In the genomic region with DNA sequence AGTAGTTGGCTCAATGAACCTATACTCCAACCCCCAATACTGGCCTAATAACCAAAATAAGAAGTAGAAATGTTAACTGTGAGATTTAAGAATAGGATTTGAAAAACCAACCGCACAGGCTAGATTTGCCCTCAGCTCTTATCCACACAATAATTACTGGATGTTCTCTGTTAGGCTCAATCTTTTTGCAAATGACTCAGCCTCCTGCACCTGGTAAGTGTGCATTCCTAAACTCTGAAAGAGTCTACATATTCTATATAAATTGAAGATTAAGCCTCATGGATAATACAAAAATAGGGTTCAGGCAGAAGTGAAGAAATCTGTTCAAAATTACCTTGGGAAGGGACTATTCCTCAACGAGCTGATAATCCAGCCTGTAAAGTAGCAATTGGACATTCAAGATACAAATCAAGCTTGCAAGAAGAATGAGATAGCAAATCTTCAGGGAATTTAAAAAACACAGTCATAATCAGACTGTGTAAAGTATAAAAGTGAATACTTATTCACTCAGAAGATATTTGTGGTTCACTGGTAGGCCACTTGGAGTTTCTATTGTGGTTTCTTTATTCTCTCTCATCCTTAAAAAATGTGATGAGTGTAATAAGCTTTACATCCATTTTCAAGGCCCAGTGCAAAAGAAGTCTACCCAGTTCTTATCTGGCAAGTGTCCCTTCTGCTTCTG, we compare ENCODE assay signal across 14 cellular contexts.
DNase-seq lines count a peak whose midpoint lies in the region; ATAC-seq and TF ChIP-seq lines count a peak whose summit lies in the region.
"Had no signal": no experiment of that assay in that cellular context is flagged by ENCODE, and none has a peak within 500 bp of the region (broad histone marks: within the 10 kb centered on the region; RNA-seq: fewer than 3 reads in every experiment).

No MANE protein-coding gene starts in this region.

- H3K9ac ChIP-seq in PC-3 (ENCODE audit: low read length), result peak overlapping the region; percentile 60

- no peak for TF ChIP-seq CTCF in PC-3 (conservative IDR thresholded peaks at IDR 0.05; ENCODE audit: low read depth, low read length)

- CTCF ChIA-PET in PC-3 (lab: Charles Lee) (interaction anchor here (0.5 to 0.6 kb wide), 2 partner anchors 62 to 245 kb away, joined by 3 to 4 read pairs; no protein-coding TSS in a partner anchor), HEK293T (lab: Yijun Ruan, JAX) (no interaction called here)

- H3K4me2 ChIP-seq in PC-3 (ENCODE audit: low read length), result peak overlapping the region; percentile 66

- H2AFZ ChIP-seq in PC-3 (ENCODE audit: low read length), result 0 out of 2 replicates have a peak overlapping the region, but pooled peaks have one; percentile 27

- H3K27me3 ChIP-seq in PC-3 (ENCODE audit: low read length), result no peaks in the 10 kb centered on the region

- H3K9me3 ChIP-seq in PC-3 (ENCODE audit: low read length), result no peaks in the 10 kb centered on the region

- peak overlapping the region; percentile 92 for H3K27ac ChIP-seq in PC-3 (ENCODE audit: low read length)

- ATAC-seq in PC-3 (peak; percentile 95), HG03571 (IDR thresholded peaks at IDR 0.05; ENCODE audit: unreplicated experiment) (no peak)
- ATAC-seq: GM12878, sciatic nerve had no signal

- no peaks in the 10 kb centered on the region for H3K9me2 ChIP-seq in PC-3 (replicated peaks; ENCODE audit: low read length)

- H3K36me3 ChIP-seq in PC-3 (ENCODE audit: low read depth, low read length), result no peaks in the 10 kb centered on the region

- H3K4me1 ChIP-seq in PC-3 (ENCODE audit: insufficient read depth, low read length), result peaks cover 35% of the 10 kb centered on the region

- BruUV-seq in PC-3 (replicated peaks; lab: Mats Ljungman, UMichigan), result no TSS peak

- H3K4me3 ChIP-seq in PC-3 (ENCODE audit: low read length), result peak overlapping the region; percentile 26
- H3K4me3 ChIP-seq: GM12878 had no signal

- H3F3A ChIP-seq in PC-3 (ENCODE audit: low read length, unreplicated experiment), result peaks cover 4% of the 10 kb centered on the region

- POLR2A ChIA-PET in PC-3 (lab: Charles Lee; ENCODE audit: unreplicated experiment), result no interaction called here
- POLR2A ChIA-PET in HEK293T (lab: Yijun Ruan, JAX), result no interaction called here

- H3K79me2 ChIP-seq in PC-3 (ENCODE audit: low read length), result no peaks in the 10 kb centered on the region

- intact Hi-C loops in PC-3 (cut with micrococcal nuclease), result loop anchor here (5.0 kb wide), 1 partner anchor 253 kb away; no protein-coding TSS in a partner anchor

- DNase-seq in EH (ENCODE audit: low read depth) (peak; percentile 92), PC-3 (peak; percentile 96), epidermal melanocyte (ENCODE audit: insufficient read length, low spot score) (peak; percentile 21), renal cortical epithelial cell (ENCODE audit: low read depth) (peak; percentile 92), HEK293T (ENCODE audit: extremely low spot score) (no peak), T-helper 9 cell (no peak), NOMO-1 treated with dmso at 0.1 percent for 144 hours (lab: John Stamatoyannopoulos, UW; ENCODE audit: unreplicated experiment) (no peak)
- DNase-seq: activated CD4-positive, alpha-beta T cell treated with anti-CD3 and anti-CD28 coated beads, Interleukin-2, amount 50 U/mL, for 48 hours; activated naive CD4-positive, alpha-beta T cell treated with anti-CD3 and anti-CD28 coated beads, Interleukin-2, amount 10 ng/mL, durations not matched to agents 7 days and 5 days; NCI-H1092; NCI-H748 treated with DMSO at 0.1 percent for 48 hours had no signal

- no peaks in the 10 kb centered on the region for H4K20me1 ChIP-seq in PC-3 (ENCODE audit: low read length)

TF ChIP-seq in HEK293T, 16 proteins besides CTCF, POLR2A, EP300 and RAD21:
- no peak for TF ChIP-seq CTBP1 (IDR thresholded peaks at IDR 0.05; ENCODE audit: borderline replicate concordance)
- no peak for TF ChIP-seq TARDBP (IDR thresholded peaks at IDR 0.05)
- TF ChIP-seq ARNT (IDR thresholded peaks at IDR 0.05), result no peak
- TF ChIP-seq LEF1 (IDR thresholded peaks at IDR 0.05; ENCODE audit: borderline replicate concordance), result no peak
- TF ChIP-seq NFRKB (IDR thresholded peaks at IDR 0.05), result no peak
- TF ChIP-seq FOXA1 (IDR thresholded peaks at IDR 0.05), result no peak
- TF ChIP-seq ELF4 (IDR thresholded peaks at IDR 0.05), result no peak
- TF ChIP-seq BHLHE40 (IDR thresholded peaks at IDR 0.05; ENCODE audit: borderline replicate concordance), result no peak
- no peak for TF ChIP-seq SUZ12 (IDR thresholded peaks at IDR 0.05)
- no peak for TF ChIP-seq L3MBTL2 (conservative IDR thresholded peaks at IDR 0.05)
- TF ChIP-seq HDGF (IDR thresholded peaks at IDR 0.05; ENCODE audit: borderline replicate concordance), result no peak
- TF ChIP-seq, protein P1, sequence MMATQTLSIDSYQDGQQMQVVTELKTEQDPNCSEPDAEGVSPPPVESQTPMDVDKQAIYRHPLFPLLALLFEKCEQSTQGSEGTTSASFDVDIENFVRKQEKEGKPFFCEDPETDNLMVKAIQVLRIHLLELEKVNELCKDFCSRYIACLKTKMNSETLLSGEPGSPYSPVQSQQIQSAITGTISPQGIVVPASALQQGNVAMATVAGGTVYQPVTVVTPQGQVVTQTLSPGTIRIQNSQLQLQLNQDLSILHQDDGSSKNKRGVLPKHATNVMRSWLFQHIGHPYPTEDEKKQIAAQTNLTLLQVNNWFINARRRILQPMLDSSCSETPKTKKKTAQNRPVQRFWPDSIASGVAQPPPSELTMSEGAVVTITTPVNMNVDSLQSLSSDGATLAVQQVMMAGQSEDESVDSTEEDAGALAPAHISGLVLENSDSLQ (IDR thresholded peaks at IDR 0.05), result no peak
- TF ChIP-seq FOXM1 (IDR thresholded peaks at IDR 0.05; ENCODE audit: borderline replicate concordance), result no peak
- no peak for TF ChIP-seq FOXK2 (IDR thresholded peaks at IDR 0.05)
- TF ChIP-seq SP1 (IDR thresholded peaks at IDR 0.05), result no peak

Comparison
In these comparisons a context has a peak if more than half of its experiments do, and no peak if none do; other contexts are left out.
1. DNase-seq: peak in EH (single experiment), PC-3 (single experiment), epidermal melanocyte (single experiment) and renal cortical epithelial cell (single experiment); none in HEK293T (single experiment), T-helper 9 cell (single experiment) and NOMO-1 treated with dmso at 0.1 percent for 144 hours (single experiment).